ENCODE assay signal across 8 cellular contexts in genomic region chr7:85185355-85186082, GRCh38. TPM values are rescaled to one million over a fixed set of nuclear protein-coding genes. Genes with fewer than 3 reads are reported as not detected.
DNase-seq lines count a peak whose midpoint lies in the region; ATAC-seq and TF ChIP-seq lines count a peak whose summit lies in the region.

No MANE protein-coding gene starts in this region.

- ATAC-seq in naive B cell (ENCODE audit: low read depth in 2 of 2) = peak; percentile 24 to 29
- no peak for ATAC-seq in GM21723 (IDR thresholded peaks at IDR 0.05; ENCODE audit: unreplicated experiment)

- peak; percentile 8 for TF ChIP-seq CTCF in fibroblast of mammary gland (conservative IDR thresholded peaks at IDR 0.05; ENCODE audit: control insufficient read depth, insufficient read depth, low read depth, low read length)

- peak overlapping the region in 3 of 6 donors; percentile 21 to 44 (median 26) for H3K27ac Mint-ChIP-seq in naive B cell

- H3K4me3 Mint-ChIP-seq in naive B cell = peak overlapping the region; percentile 84 to 94 (median 92)

- H3K27me3 Mint-ChIP-seq in naive B cell = peaks cover 14 to 34% (median 29%) of the 10 kb centered on the region in 3 donors

- H3K4me1 Mint-ChIP-seq in naive B cell = peaks cover 16 to 29% (median 26%) of the 10 kb centered on the region in 3 donors

- H3K4me3 ChIP-seq in fibroblast of mammary gland (ENCODE audit: control insufficient read depth, low read depth, low read length) = peak overlapping the region; percentile 73

- DNase-seq in NOMO-1 treated with DMSO at 0.1 percent for 48 hours (lab: John Stamatoyannopoulos, UW; ENCODE audit: unreplicated experiment) = peak; percentile 58
- no peak for DNase-seq in NOMO-1 treated with dmso at 0.1 percent for 144 hours (lab: John Stamatoyannopoulos, UW; ENCODE audit: unreplicated experiment)
- peak; percentile 30 for DNase-seq in SHP77 treated with DMSO at 0.1 percent for 48 hours (lab: John Stamatoyannopoulos, UW)
- peak; percentile 61 for DNase-seq in fibroblast of mammary gland (ENCODE audit: low read depth)
- peak; percentile 12 for DNase-seq in naive B cell
- no peak for DNase-seq in occipital lobe (lab: John Stamatoyannopoulos, UW)
- DNase-seq in HUDEP-2 (lab: John Stamatoyannopoulos, UW; ENCODE audit: unreplicated experiment in 76 of 76) = no peak

- peaks cover 0 to 5% (median 1%) of the 10 kb centered on the region in 7 donors for H3K9me3 Mint-ChIP-seq in naive B cell

- peaks cover 0 to 4% of the 10 kb centered on the region in 2 donors for H3K36me3 Mint-ChIP-seq in naive B cell

RNA-seq across cellular contexts. Expression of gene SEMA3D, which starts 1.3 kb away (rescaled TPM):
- 1 to 10 TPM in 2 of 6 donors, under 1 TPM in 3, not detected in 1; 0.29 to 1.9 (median 0.99) TPM for polyA plus RNA-seq in naive B cell (ENCODE audit: low read depth in 6 of 6)
- total RNA-seq in occipital lobe = 4.4 TPM

Comparison
In these comparisons a context has a peak if more than half of its experiments do, and no peak if none do; other contexts are left out.
1. DNase-seq: peak in NOMO-1 treated with DMSO at 0.1 percent for 48 hours (single experiment), SHP77 treated with DMSO at 0.1 percent for 48 hours (single experiment), fibroblast of mammary gland (single experiment) and naive B cell (single experiment); none in NOMO-1 treated with dmso at 0.1 percent for 144 hours (single experiment), occipital lobe (single experiment) and HUDEP-2 (0 of 76).